In the genomic region with DNA sequence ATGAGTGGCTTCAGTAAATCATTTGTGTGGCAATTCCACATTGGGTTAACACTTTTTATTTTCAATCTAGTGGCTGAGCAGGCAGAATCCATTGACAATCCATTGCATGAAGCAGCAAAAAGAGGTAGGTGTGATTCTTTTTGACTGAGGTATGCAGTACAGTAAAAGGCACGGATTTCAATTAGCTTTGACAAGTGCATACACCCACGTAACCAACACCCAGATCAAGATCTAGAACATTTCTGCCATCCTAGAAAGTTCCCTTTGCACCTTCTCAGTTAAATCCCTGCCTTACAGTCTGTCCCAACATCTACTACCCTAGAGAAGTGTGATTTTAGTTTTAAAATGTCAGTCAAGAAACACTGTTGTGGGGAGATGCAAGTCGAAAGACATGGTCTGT, we compare ENCODE assay signal across 14 cellular contexts.
"Had no signal": no experiment of that assay in that cellular context is flagged by ENCODE, and none has a peak within 500 bp of the region (broad histone marks: within the 10 kb centered on the region; RNA-seq: fewer than 3 reads in every experiment).

No MANE protein-coding gene starts in this region.

- H3K9me3 Mint-ChIP-seq: activated CD4-positive, alpha-beta T cell treated with anti-CD3 and anti-CD28 coated beads, Interleukin-2, amount 10 ng/mL, durations not matched to agents 7 days and 5 days; stimulated activated memory B cell treated with anti-CD40 and anti-IgM and Interleukin-4, amounts not matched to agents 10 μg/mL and 1 μg/mL and 100 μg/mL, for 72 hours; WTC11 had no signal

- H3K27ac Mint-ChIP-seq: progenitor cell of endocrine pancreas; stimulated activated memory B cell treated with anti-CD40 and anti-IgM and Interleukin-4, amounts not matched to agents 10 μg/mL and 1 μg/mL and 100 μg/mL, for 72 hours; WTC11 had no signal

- H3K4me1 ChIP-seq: gastroesophageal sphincter, right lobe of liver, SJSA1 had no signal

- H3K27me3 Mint-ChIP-seq: activated CD4-positive, alpha-beta T cell treated with anti-CD3 and anti-CD28 coated beads, Interleukin-2, amount 10 ng/mL, durations not matched to agents 7 days and 5 days; progenitor cell of endocrine pancreas; stimulated activated memory B cell treated with anti-CD40 and anti-IgM and Interleukin-4, amounts not matched to agents 10 μg/mL and 1 μg/mL and 100 μg/mL, for 72 hours had no signal

- H3K4me3 ChIP-seq: coronary artery, gastroesophageal sphincter, right lobe of liver, SJSA1 had no signal

- DNase-seq: activated CD4-positive, alpha-beta T cell treated with anti-CD3 and anti-CD28 coated beads, Interleukin-2, amount 10 ng/mL, durations not matched to agents 7 days and 5 days; activated gamma-delta T cell; activated T-cell treated with anti-CD3 and anti-CD28 coated beads for 4 hours; effector memory CD4-positive, alpha-beta T cell; kidney; right lobe of liver; SW 1271; trophoblast cell had no signal

- H3K36me3 Mint-ChIP-seq: WTC11 had no signal

- H3K4me3 Mint-ChIP-seq: activated CD4-positive, alpha-beta T cell treated with anti-CD3 and anti-CD28 coated beads, Interleukin-2, amount 10 ng/mL, durations not matched to agents 7 days and 5 days; stimulated activated memory B cell treated with anti-CD40 and anti-IgM and Interleukin-4, amounts not matched to agents 10 μg/mL and 1 μg/mL and 100 μg/mL, for 72 hours; WTC11 had no signal

- H3K27me3 ChIP-seq: gastroesophageal sphincter, right lobe of liver, SJSA1 had no signal

- H3K9me3 ChIP-seq: gastroesophageal sphincter, right lobe of liver, SJSA1 had no signal

- H3K4me1 Mint-ChIP-seq: stimulated activated memory B cell treated with anti-CD40 and anti-IgM and Interleukin-4, amounts not matched to agents 10 μg/mL and 1 μg/mL and 100 μg/mL, for 72 hours had no signal

- H3K27ac ChIP-seq: coronary artery, gastroesophageal sphincter, right lobe of liver, SJSA1 had no signal

- ATAC-seq: gastroesophageal sphincter; stimulated activated memory B cell treated with anti-CD40 and anti-IgM and Interleukin-4, amounts not matched to agents 10 μg/mL and 1 μg/mL and 100 μg/mL, for 72 hours; WTC11 had no signal
